Comparison of ENCODE assay signal across 1 cellular context in genomic region chr22:22032906-22033802, GRCh38.
TF ChIP-seq lines count a peak whose summit lies in the region.

No MANE protein-coding gene starts in this region.

TF ChIP-seq in K562, 482 proteins besides CTCF, POLR2A, EP300 and RAD21 (continues in another document):
- TF ChIP-seq KLF10 (CRISPR knock-in tag; IDR thresholded peaks at IDR 0.05) (no peak), SLC30A9 (CRISPR knock-in tag; IDR thresholded peaks at IDR 0.05) (no peak), OTX1 (CRISPR knock-in tag; IDR thresholded peaks at IDR 0.05) (0 out of 2 replicates have a peak, but pooled peaks have one; percentile 71), ZNF408 (CRISPR knock-in tag; IDR thresholded peaks at IDR 0.05; ENCODE audit: low read depth) (0 out of 2 replicates have a peak, but pooled peaks have one; percentile 52), EZH2 (IDR thresholded peaks at IDR 0.05; ENCODE audit: borderline replicate concordance, low read depth, low read length) (no peak), ZNF639 (CRISPR knock-in tag; conservative IDR thresholded peaks at IDR 0.05 in 1 of 2, IDR thresholded peaks at IDR 0.05 in 1 of 2) (peak in 1 of 2 experiments; percentile 95; a peak in 1 of 4 replicates), ZNF165 (CRISPR knock-in tag; IDR thresholded peaks at IDR 0.05; ENCODE audit: borderline replicate concordance) (0 out of 2 replicates have a peak, but pooled peaks have one; percentile 6), ZBTB11 (CRISPR knock-in tag; IDR thresholded peaks at IDR 0.05) (0 out of 6 replicates have a peak, but pooled peaks of 1 of the 3 experiments have one; percentile 6), NCOA2 (IDR thresholded peaks at IDR 0.05; ENCODE audit: partially characterized antibody in 2 of 2) (no peak), HDAC1 (IDR thresholded peaks at IDR 0.05) (no peak), ATF2 (CRISPR knock-in tag; IDR thresholded peaks at IDR 0.05) (peak; percentile 55; the same call in 1 of the 2 replicates), SAFB (IDR thresholded peaks at IDR 0.05; ENCODE audit: borderline replicate concordance, low read depth, low read length) (no peak), MCM2 (IDR thresholded peaks at IDR 0.05; ENCODE audit: low read depth) (no peak), PREB (CRISPR knock-in tag; IDR thresholded peaks at IDR 0.05) (no peak), MYBL2 (IDR thresholded peaks at IDR 0.05; ENCODE audit: low read depth) (no peak), MYBL2 (CRISPR knock-in tag; IDR thresholded peaks at IDR 0.05; ENCODE audit: borderline replicate concordance) (peak; percentile 52; the same call in 1 of the 2 replicates), CREB3 (tag; conservative IDR thresholded peaks at IDR 0.05; ENCODE audit: low read depth) (no peak), ZBTB7A (IDR thresholded peaks at IDR 0.05; ENCODE audit: borderline replicate concordance, control insufficient read depth, low read depth, low read length) (0 out of 2 replicates have a peak, but pooled peaks have one; percentile 22), CXXC5 (CRISPR knock-in tag; IDR thresholded peaks at IDR 0.05) (no peak), TOE1 (IDR thresholded peaks at IDR 0.05; ENCODE audit: borderline replicate concordance) (no peak), TOE1 (CRISPR knock-in tag; IDR thresholded peaks at IDR 0.05; ENCODE audit: borderline replicate concordance, low read depth) (peak; percentile 26; the same call in 1 of the 2 replicates), C11orf30 (IDR thresholded peaks at IDR 0.05; ENCODE audit: low read depth) (peak; percentile 80), MAX (CRISPR knock-in tag; IDR thresholded peaks at IDR 0.05) (peak; percentile 5; the same call in 1 of the 2 replicates), ELF4 (CRISPR knock-in tag; IDR thresholded peaks at IDR 0.05) (0 out of 2 replicates have a peak, but pooled peaks have one; percentile 21), THRB (CRISPR knock-in tag; conservative IDR thresholded peaks at IDR 0.05) (0 out of 2 replicates have a peak, but pooled peaks have one; percentile 44), ZNF124 (CRISPR knock-in tag; IDR thresholded peaks at IDR 0.05) (peak; percentile 30; the same call in 1 of the 2 replicates), ZNF79 (CRISPR knock-in tag; IDR thresholded peaks at IDR 0.05; ENCODE audit: low read depth) (no peak), ZNF175 (CRISPR knock-in tag; IDR thresholded peaks at IDR 0.05; ENCODE audit: low read depth) (peak; percentile 63; the same call in 1 of the 2 replicates), ZNF143 (CRISPR knock-in tag; IDR thresholded peaks at IDR 0.05) (peak; percentile 39; the same call in 1 of the 2 replicates), MBD2 (IDR thresholded peaks at IDR 0.05; ENCODE audit: borderline replicate concordance, low read depth) (no peak), E2F4 (CRISPR knock-in tag; IDR thresholded peaks at IDR 0.05; ENCODE audit: low read depth) (0 out of 2 replicates have a peak, but pooled peaks have one; percentile 77), SIN3A (IDR thresholded peaks at IDR 0.05; ENCODE audit: borderline replicate concordance in 2 of 2, control insufficient read depth in 1 of 2, low read depth in 2 of 2, low read length in 2 of 2) (no peak), ZBTB43 (CRISPR knock-in tag; IDR thresholded peaks at IDR 0.05) (no peak), MYNN (IDR thresholded peaks at IDR 0.05) (no peak), MYNN (CRISPR knock-in tag; IDR thresholded peaks at IDR 0.05) (peak; percentile 70; the same call in 1 of the 2 replicates), TEAD2 (tag; IDR thresholded peaks at IDR 0.05) (no peak), TEAD4 (IDR thresholded peaks at IDR 0.05; ENCODE audit: low read length) (no peak), TEAD4 (CRISPR knock-in tag; IDR thresholded peaks at IDR 0.05; ENCODE audit: borderline replicate concordance) (0 out of 2 replicates have a peak, but pooled peaks have one; percentile 41), LARP7 (IDR thresholded peaks at IDR 0.05) (no peak), ZBTB34 (CRISPR knock-in tag; IDR thresholded peaks at IDR 0.05) (no peak), ZBTB9 (CRISPR knock-in tag; IDR thresholded peaks at IDR 0.05) (no peak), CGGBP1 (CRISPR knock-in tag; IDR thresholded peaks at IDR 0.05) (no peak), ZNF740 (CRISPR knock-in tag; IDR thresholded peaks at IDR 0.05) (no peak), ZNF740 (tag; IDR thresholded peaks at IDR 0.05) (no peak), PTRF (tag; IDR thresholded peaks at IDR 0.05) (no peak), MYC (IDR thresholded peaks at IDR 0.05; ENCODE audit: low read depth, low read length) (no peak), MYC (CRISPR knock-in tag; IDR thresholded peaks at IDR 0.05; ENCODE audit: borderline replicate concordance, low read depth) (no peak), SOX6 (IDR thresholded peaks at IDR 0.05) (no peak)
